ENCODE assay signal across 1 cellular context in genomic region chr16:31094088-31094423, GRCh38.
A peak's percentile ranks its signal among the peaks of the same experiment; 100 is the strongest.
TF ChIP-seq lines count a peak whose summit lies in the region.

No MANE protein-coding gene starts in this region.

TF ChIP-seq in HepG2, 621 proteins besides CTCF, POLR2A, EP300 and RAD21 (continued from another document and continues in another):
- TF ChIP-seq, protein P1, sequence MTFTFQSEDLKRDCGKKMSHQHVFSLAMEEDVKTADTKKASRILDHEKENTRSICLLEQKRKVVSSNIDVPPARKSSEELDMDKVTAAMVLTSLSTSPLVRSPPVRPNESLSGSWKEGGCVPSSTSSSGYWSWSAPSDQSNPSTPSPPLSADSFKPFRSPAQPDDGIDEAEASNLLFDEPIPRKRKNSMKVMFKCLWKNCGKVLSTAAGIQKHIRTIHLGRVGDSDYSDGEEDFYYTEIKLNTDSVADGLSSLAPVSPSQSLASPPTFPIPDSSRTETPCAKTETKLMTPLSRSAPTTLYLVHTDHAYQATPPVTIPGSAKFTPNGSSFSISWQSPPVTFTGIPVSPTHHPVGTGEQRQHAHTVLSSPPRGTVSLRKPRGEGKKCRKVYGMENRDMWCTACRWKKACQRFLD (CRISPR knock-in tag; IDR thresholded peaks at IDR 0.05; ENCODE audit: borderline replicate concordance) = 0 out of 2 replicates have a peak, but pooled peaks have one; percentile 86
- TF ChIP-seq, protein P2, sequence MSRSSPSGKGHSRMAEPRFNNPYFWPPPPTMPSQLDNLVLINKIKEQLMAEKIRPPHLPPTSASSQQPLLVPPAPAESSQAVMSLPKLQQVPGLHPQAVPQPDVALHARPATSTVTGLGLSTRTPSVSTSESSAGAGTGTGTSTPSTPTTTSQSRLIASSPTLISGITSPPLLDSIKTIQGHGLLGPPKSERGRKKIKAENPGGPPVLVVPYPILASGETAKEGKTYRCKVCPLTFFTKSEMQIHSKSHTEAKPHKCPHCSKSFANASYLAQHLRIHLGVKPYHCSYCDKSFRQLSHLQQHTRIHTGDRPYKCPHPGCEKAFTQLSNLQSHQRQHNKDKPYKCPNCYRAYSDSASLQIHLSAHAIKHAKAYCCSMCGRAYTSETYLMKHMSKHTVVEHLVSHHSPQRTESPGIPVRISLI (CRISPR knock-in tag; IDR thresholded peaks at IDR 0.05; ENCODE audit: borderline replicate concordance) = peak; percentile 50; the same call in 1 of the 2 replicates
- TF ChIP-seq BORCS8-MEF2B (CRISPR knock-in tag; IDR thresholded peaks at IDR 0.05) (no peak; the same call in 1 of the 2 replicates), MED1 (CRISPR knock-in tag; IDR thresholded peaks at IDR 0.05) (no peak), PHF21A (CRISPR knock-in tag; IDR thresholded peaks at IDR 0.05) (no peak), CBX2 (IDR thresholded peaks at IDR 0.05; ENCODE audit: low read depth, low read length) (no peak), CBX2 (CRISPR knock-in tag; IDR thresholded peaks at IDR 0.05; ENCODE audit: low read depth) (no peak), RNF219 (CRISPR knock-in tag; IDR thresholded peaks at IDR 0.05) (no peak), CREM (IDR thresholded peaks at IDR 0.05) (no peak), CREM (CRISPR knock-in tag; IDR thresholded peaks at IDR 0.05) (no peak), ZNF703 (CRISPR knock-in tag; IDR thresholded peaks at IDR 0.05; ENCODE audit: borderline replicate concordance) (no peak), ZNF282 (IDR thresholded peaks at IDR 0.05; ENCODE audit: partially characterized antibody) (no peak), ZNF616 (CRISPR knock-in tag; IDR thresholded peaks at IDR 0.05; ENCODE audit: low read depth) (no peak; the same call in 1 of the 2 replicates), ZNF720 (CRISPR knock-in tag; IDR thresholded peaks at IDR 0.05) (no peak), DPF2 (CRISPR knock-in tag; IDR thresholded peaks at IDR 0.05; ENCODE audit: borderline replicate concordance, low read depth) (0 out of 2 replicates have a peak, but pooled peaks have one; percentile 16), CHD2 (IDR thresholded peaks at IDR 0.05; ENCODE audit: low read depth, low read length) (no peak), KDM5A (IDR thresholded peaks at IDR 0.05; ENCODE audit: borderline replicate concordance, low read length) (peak; percentile 30; the same call in 1 of the 2 replicates), ZNF383 (CRISPR knock-in tag; IDR thresholded peaks at IDR 0.05; ENCODE audit: borderline replicate concordance) (peak; percentile 55; the same call in 1 of the 2 replicates), TARDBP (CRISPR knock-in tag; IDR thresholded peaks at IDR 0.05) (no peak), MIER2 (CRISPR knock-in tag; IDR thresholded peaks at IDR 0.05) (no peak), ZNF782 (CRISPR knock-in tag; IDR thresholded peaks at IDR 0.05; ENCODE audit: borderline replicate concordance) (0 out of 2 replicates have a peak, but pooled peaks have one; percentile 85), ZNF850 (CRISPR knock-in tag; conservative IDR thresholded peaks at IDR 0.05) (0 out of 2 replicates have a peak, but pooled peaks have one; percentile 10), SIX4 (CRISPR knock-in tag; IDR thresholded peaks at IDR 0.05) (no peak), SP2 (CRISPR knock-in tag; IDR thresholded peaks at IDR 0.05) (no peak), PITX1 (CRISPR knock-in tag; IDR thresholded peaks at IDR 0.05) (no peak), THAP7 (CRISPR knock-in tag; IDR thresholded peaks at IDR 0.05) (0 out of 2 replicates have a peak, but pooled peaks have one; percentile 0), ZNF710 (CRISPR knock-in tag; IDR thresholded peaks at IDR 0.05; ENCODE audit: borderline replicate concordance) (no peak), XRCC5 (optimal IDR thresholded peaks at IDR 0.05; ENCODE audit: low read length) (peak; percentile 0), TOE1 (CRISPR knock-in tag; IDR thresholded peaks at IDR 0.05) (no peak), TBX3 (IDR thresholded peaks at IDR 0.05; ENCODE audit: borderline replicate concordance) (no peak), CEBPB (IDR thresholded peaks at IDR 0.05; ENCODE audit: borderline replicate concordance, low read depth, low read length) (no peak), NFATC3 (CRISPR knock-in tag; IDR thresholded peaks at IDR 0.05) (no peak), NFKBIZ (CRISPR knock-in tag; IDR thresholded peaks at IDR 0.05) (no peak), ATF7 (IDR thresholded peaks at IDR 0.05) (no peak), ATF7 (CRISPR knock-in tag; IDR thresholded peaks at IDR 0.05) (no peak), ZBTB3 (CRISPR knock-in tag; IDR thresholded peaks at IDR 0.05; ENCODE audit: borderline replicate concordance, low read depth) (0 out of 2 replicates have a peak, but pooled peaks have one; percentile 85), RXRA (CRISPR knock-in tag; IDR thresholded peaks at IDR 0.05) (no peak), AGO1 (IDR thresholded peaks at IDR 0.05; ENCODE audit: low read depth, low read length, poor library complexity, severe bottlenecking) (no peak), SRY (CRISPR knock-in tag; IDR thresholded peaks at IDR 0.05) (no peak), ZC3H4 (CRISPR knock-in tag; IDR thresholded peaks at IDR 0.05; ENCODE audit: borderline replicate concordance) (no peak)
- TF ChIP-seq, protein P3, sequence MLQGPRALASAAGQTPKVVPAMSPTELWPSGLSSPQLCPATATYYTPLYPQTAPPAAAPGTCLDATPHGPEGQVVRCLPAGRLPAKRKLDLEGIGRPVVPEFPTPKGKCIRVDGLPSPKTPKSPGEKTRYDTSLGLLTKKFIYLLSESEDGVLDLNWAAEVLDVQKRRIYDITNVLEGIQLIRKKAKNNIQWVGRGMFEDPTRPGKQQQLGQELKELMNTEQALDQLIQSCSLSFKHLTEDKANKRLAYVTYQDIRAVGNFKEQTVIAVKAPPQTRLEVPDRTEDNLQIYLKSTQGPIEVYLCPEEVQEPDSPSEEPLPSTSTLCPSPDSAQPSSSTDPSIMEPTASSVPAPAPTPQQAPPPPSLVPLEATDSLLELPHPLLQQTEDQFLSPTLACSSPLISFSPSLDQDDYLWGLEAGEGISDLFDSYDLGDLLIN (CRISPR knock-in tag; IDR thresholded peaks at IDR 0.05; ENCODE audit: borderline replicate concordance) = no peak; the same call in 1 of the 2 replicates
- TF ChIP-seq, protein P4, sequence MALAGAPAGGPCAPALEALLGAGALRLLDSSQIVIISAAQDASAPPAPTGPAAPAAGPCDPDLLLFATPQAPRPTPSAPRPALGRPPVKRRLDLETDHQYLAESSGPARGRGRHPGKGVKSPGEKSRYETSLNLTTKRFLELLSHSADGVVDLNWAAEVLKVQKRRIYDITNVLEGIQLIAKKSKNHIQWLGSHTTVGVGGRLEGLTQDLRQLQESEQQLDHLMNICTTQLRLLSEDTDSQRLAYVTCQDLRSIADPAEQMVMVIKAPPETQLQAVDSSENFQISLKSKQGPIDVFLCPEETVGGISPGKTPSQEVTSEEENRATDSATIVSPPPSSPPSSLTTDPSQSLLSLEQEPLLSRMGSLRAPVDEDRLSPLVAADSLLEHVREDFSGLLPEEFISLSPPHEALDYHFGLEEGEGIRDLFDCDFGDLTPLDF (CRISPR knock-in tag; IDR thresholded peaks at IDR 0.05) = no peak
- TF ChIP-seq, protein P5, sequence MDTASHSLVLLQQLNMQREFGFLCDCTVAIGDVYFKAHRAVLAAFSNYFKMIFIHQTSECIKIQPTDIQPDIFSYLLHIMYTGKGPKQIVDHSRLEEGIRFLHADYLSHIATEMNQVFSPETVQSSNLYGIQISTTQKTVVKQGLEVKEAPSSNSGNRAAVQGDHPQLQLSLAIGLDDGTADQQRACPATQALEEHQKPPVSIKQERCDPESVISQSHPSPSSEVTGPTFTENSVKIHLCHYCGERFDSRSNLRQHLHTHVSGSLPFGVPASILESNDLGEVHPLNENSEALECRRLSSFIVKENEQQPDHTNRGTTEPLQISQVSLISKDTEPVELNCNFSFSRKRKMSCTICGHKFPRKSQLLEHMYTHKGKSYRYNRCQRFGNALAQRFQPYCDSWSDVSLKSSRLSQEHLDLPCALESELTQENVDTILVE (CRISPR knock-in tag; IDR thresholded peaks at IDR 0.05) = no peak
- TF ChIP-seq, protein P6, sequence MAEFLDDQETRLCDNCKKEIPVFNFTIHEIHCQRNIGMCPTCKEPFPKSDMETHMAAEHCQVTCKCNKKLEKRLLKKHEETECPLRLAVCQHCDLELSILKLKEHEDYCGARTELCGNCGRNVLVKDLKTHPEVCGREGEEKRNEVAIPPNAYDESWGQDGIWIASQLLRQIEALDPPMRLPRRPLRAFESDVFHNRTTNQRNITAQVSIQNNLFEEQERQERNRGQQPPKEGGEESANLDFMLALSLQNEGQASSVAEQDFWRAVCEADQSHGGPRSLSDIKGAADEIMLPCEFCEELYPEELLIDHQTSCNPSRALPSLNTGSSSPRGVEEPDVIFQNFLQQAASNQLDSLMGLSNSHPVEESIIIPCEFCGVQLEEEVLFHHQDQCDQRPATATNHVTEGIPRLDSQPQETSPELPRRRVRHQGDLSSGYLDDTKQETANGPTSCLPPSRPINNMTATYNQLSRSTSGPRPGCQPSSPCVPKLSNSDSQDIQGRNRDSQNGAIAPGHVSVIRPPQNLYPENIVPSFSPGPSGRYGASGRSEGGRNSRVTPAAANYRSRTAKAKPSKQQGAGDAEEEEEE (CRISPR knock-in tag; IDR thresholded peaks at IDR 0.05; ENCODE audit: borderline replicate concordance) = no peak
- TF ChIP-seq, protein P7, sequence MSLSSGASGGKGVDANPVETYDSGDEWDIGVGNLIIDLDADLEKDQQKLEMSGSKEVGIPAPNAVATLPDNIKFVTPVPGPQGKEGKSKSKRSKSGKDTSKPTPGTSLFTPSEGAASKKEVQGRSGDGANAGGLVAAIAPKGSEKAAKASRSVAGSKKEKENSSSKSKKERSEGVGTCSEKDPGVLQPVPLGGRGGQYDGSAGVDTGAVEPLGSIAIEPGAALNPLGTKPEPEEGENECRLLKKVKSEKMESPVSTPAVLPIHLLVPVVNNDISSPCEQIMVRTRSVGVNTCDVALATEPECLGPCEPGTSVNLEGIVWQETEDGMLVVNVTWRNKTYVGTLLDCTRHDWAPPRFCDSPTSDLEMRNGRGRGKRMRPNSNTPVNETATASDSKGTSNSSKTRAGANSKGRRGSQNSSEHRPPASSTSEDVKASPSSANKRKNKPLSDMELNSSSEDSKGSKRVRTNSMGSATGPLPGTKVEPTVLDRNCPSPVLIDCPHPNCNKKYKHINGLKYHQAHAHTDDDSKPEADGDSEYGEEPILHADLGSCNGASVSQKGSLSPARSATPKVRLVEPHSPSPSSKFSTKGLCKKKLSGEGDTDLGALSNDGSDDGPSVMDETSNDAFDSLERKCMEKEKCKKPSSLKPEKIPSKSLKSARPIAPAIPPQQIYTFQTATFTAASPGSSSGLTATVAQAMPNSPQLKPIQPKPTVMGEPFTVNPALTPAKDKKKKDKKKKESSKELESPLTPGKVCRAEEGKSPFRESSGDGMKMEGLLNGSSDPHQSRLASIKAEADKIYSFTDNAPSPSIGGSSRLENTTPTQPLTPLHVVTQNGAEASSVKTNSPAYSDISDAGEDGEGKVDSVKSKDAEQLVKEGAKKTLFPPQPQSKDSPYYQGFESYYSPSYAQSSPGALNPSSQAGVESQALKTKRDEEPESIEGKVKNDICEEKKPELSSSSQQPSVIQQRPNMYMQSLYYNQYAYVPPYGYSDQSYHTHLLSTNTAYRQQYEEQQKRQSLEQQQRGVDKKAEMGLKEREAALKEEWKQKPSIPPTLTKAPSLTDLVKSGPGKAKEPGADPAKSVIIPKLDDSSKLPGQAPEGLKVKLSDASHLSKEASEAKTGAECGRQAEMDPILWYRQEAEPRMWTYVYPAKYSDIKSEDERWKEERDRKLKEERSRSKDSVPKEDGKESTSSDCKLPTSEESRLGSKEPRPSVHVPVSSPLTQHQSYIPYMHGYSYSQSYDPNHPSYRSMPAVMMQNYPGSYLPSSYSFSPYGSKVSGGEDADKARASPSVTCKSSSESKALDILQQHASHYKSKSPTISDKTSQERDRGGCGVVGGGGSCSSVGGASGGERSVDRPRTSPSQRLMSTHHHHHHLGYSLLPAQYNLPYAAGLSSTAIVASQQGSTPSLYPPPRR (CRISPR knock-in tag; IDR thresholded peaks at IDR 0.05; ENCODE audit: borderline replicate concordance) = peak; percentile 18; the same call in 1 of the 2 replicates
